In the genomic region with DNA sequence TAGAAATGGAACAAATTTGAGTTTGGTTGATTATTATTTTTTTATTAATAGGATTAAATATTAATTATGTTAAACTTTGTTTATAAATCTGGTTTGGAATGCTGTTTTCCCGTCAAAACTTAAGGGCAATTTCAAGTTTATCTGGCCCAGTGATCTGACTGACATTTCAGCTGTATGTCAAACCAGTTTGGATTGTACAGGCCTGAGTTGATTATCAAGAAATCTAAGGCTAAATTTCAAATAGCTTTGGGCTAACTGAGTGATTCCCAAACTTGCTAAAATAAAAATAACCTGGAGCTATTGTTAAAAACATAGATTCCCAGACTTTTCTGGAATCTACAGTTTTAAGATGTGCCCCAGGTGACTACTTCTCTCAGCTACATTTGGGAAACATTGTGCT, we compare ENCODE assay signal across 7 cellular contexts.
"Had no signal": no experiment of that assay in that cellular context is flagged by ENCODE, and none has a peak within 500 bp of the region (broad histone marks: within the 10 kb centered on the region; RNA-seq: fewer than 3 reads in every experiment).

No MANE protein-coding gene starts in this region.

- H3K4me3 ChIP-seq: GM23248, HAP-1 had no signal

- H3K4me3 Mint-ChIP-seq: HFFc6, IgD-negative memory B cell had no signal

- H3K9me3 ChIP-seq: HAP-1 had no signal

- H3K27ac Mint-ChIP-seq: HFFc6, IgD-negative memory B cell had no signal

- H3K4me1 Mint-ChIP-seq: IgD-negative memory B cell had no signal

- H3K9ac ChIP-seq: GM23248 had no signal

- DNase-seq: GM23248, GOT3, H7, HFFc6 had no signal

- H3K9me3 Mint-ChIP-seq: HFFc6, IgD-negative memory B cell had no signal

- H2AFZ ChIP-seq: GM23248 had no signal

- H3K27ac ChIP-seq: GM23248, HL-60 had no signal

- H3K36me3 ChIP-seq: HAP-1 had no signal

- H3K36me3 Mint-ChIP-seq: IgD-negative memory B cell had no signal

- H3K27me3 Mint-ChIP-seq: IgD-negative memory B cell had no signal
